In genomic region chr3:161222662-161223061, GRCh38 we compare ENCODE assay signal across 8 cellular contexts. TPM values are rescaled to one million over a fixed set of nuclear protein-coding genes. Genes with fewer than 3 reads are reported as not detected.
DNase-seq lines count a peak whose midpoint lies in the region; ATAC-seq, FAIRE-seq and TF ChIP-seq lines count a peak whose summit lies in the region.

No MANE protein-coding gene starts in this region.

- ATAC-seq in GM23338 (no peak), GM18502 (IDR thresholded peaks at IDR 0.05; ENCODE audit: poor library complexity, unreplicated experiment) (no peak), GM18498 (IDR thresholded peaks at IDR 0.05; ENCODE audit: unreplicated experiment) (no peak)

- H3K27ac Mint-ChIP-seq in GM23338: no peak overlapping the region
- H3K27ac Mint-ChIP-seq in astrocyte (ENCODE audit: unreplicated experiment): no peak overlapping the region

- FAIRE-seq in astrocyte (lab: Jason Lieb, UNC): no peak

- no peaks in the 10 kb centered on the region for H3K9me3 ChIP-seq in astrocyte (ENCODE audit: insufficient read depth, low read depth, low read length)

- H2AFZ ChIP-seq in GM23338: no peak overlapping the region
- H2AFZ ChIP-seq in astrocyte (ENCODE audit: low read depth, low read length): no peak overlapping the region

- H3K9me3 Mint-ChIP-seq in GM23338 (no peaks in the 10 kb centered on the region), astrocyte (ENCODE audit: unreplicated experiment) (no peaks in the 10 kb centered on the region)

- H3K4me1 ChIP-seq in GM23338 (ENCODE audit: insufficient read depth) (peaks cover 13% of the 10 kb centered on the region), astrocyte (ENCODE audit: insufficient read depth, low read length) (peaks cover 13% of the 10 kb centered on the region)

- peaks cover 14% of the 10 kb centered on the region; the same call in 2 of the 3 replicates for H3K36me3 Mint-ChIP-seq in GM23338 (ENCODE audit: low read depth)
- H3K36me3 Mint-ChIP-seq in astrocyte (ENCODE audit: low read depth, unreplicated experiment): peaks cover 4% of the 10 kb centered on the region

- DNase-seq in A172 (ENCODE audit: low spot score): peak; percentile 9
- DNase-seq in GM23338 (ENCODE audit: low spot score): no peak
- peak; percentile 63 for DNase-seq in astrocyte (ENCODE audit: low read depth)
- peak; percentile 28 for DNase-seq in medulla oblongata (ENCODE audit: extremely low spot score)
- DNase-seq in stimulated activated CD4-positive, alpha-beta T cell treated with anti-CD3 and anti-CD28 coated beads, Interleukin-1b, Interleukin-23, amount 100 ng/mL, for 48 hours: no peak
- no peak for DNase-seq in iPS-NIHi7 (ENCODE audit: extremely low spot score)

- H3K79me2 ChIP-seq in GM23338 (replicated peaks; ENCODE audit: insufficient read depth) (peaks cover 51% of the 10 kb centered on the region), astrocyte (ENCODE audit: insufficient read depth, low read length) (peaks cover 62% of the 10 kb centered on the region)

- no peak overlapping the region for H3K27ac ChIP-seq in GM23338 (ENCODE audit: low read depth)
- no peak overlapping the region for H3K27ac ChIP-seq in astrocyte (ENCODE audit: low read depth, low read length)

- H3K4me3 Mint-ChIP-seq in GM23338 (peak overlapping the region; percentile 91), astrocyte (ENCODE audit: unreplicated experiment) (peak overlapping the region; percentile 95)

- H4K20me1 ChIP-seq in GM23338 (replicated peaks; ENCODE audit: insufficient read depth) (peaks cover 11% of the 10 kb centered on the region), astrocyte (ENCODE audit: insufficient read depth, low read length) (peaks cover 41% of the 10 kb centered on the region)

- H3K27me3 ChIP-seq in GM23338 (ENCODE audit: insufficient read depth): no peaks in the 10 kb centered on the region
- no peaks in the 10 kb centered on the region for H3K27me3 ChIP-seq in astrocyte (ENCODE audit: insufficient read depth, low read length)

- H3K9ac ChIP-seq in astrocyte (ENCODE audit: low read length): peak overlapping the region; percentile 97

- H3K4me1 Mint-ChIP-seq in GM23338: peaks cover 7% of the 10 kb centered on the region; the same call in 2 of the 3 replicates
- peaks cover 8% of the 10 kb centered on the region for H3K4me1 Mint-ChIP-seq in astrocyte (ENCODE audit: low read depth, unreplicated experiment)

- H3K4me2 ChIP-seq in GM23338 (peak overlapping the region; percentile 82), astrocyte (ENCODE audit: low read length) (peak overlapping the region; percentile 92)

- H3K4me3 ChIP-seq in GM23338 (peak overlapping the region; percentile 69), astrocyte (ENCODE audit: insufficient read depth, low read depth, low read length) (peak overlapping the region; percentile 87)

- H3K27me3 Mint-ChIP-seq in GM23338 (ENCODE audit: insufficient read depth, low read depth, poor library complexity): no peaks in the 10 kb centered on the region
- H3K27me3 Mint-ChIP-seq in astrocyte (ENCODE audit: low read depth, unreplicated experiment): no peaks in the 10 kb centered on the region

- H3K9me2 ChIP-seq in GM23338 (ENCODE audit: insufficient read depth): no peaks in the 10 kb centered on the region

- H3F3A ChIP-seq in GM23338 (replicated peaks; ENCODE audit: low read depth): no peaks in the 10 kb centered on the region

- TF ChIP-seq CTCF in GM23338 (conservative IDR thresholded peaks at IDR 0.05; ENCODE audit: low read depth in 2 of 2): no peak
- no peak for TF ChIP-seq CTCF in astrocyte (IDR thresholded peaks at IDR 0.05; ENCODE audit: insufficient read depth, low read depth, low read length)

- H3K36me3 ChIP-seq in GM23338 (ENCODE audit: insufficient read depth) (peaks cover 16% of the 10 kb centered on the region), astrocyte (ENCODE audit: insufficient read depth, low read length) (peaks cover 19% of the 10 kb centered on the region)

TF ChIP-seq in GM23338, 12 proteins besides CTCF, POLR2A, EP300 and RAD21:
- TF ChIP-seq POLR2AphosphoS5 (IDR thresholded peaks at IDR 0.05; ENCODE audit: low read depth) (no peak), CREB1 (CRISPR knock-in tag; IDR thresholded peaks at IDR 0.05; ENCODE audit: low read depth) (no peak), ETS1 (IDR thresholded peaks at IDR 0.05) (no peak), ZNF114 (CRISPR knock-in tag; IDR thresholded peaks at IDR 0.05) (no peak), NANOG (IDR thresholded peaks at IDR 0.05; ENCODE audit: borderline replicate concordance) (no peak), STAT1 (IDR thresholded peaks at IDR 0.05; ENCODE audit: unreplicated experiment) (no peak), JUNB (IDR thresholded peaks at IDR 0.05; ENCODE audit: unreplicated experiment) (no peak)
- TF ChIP-seq, protein P1, sequence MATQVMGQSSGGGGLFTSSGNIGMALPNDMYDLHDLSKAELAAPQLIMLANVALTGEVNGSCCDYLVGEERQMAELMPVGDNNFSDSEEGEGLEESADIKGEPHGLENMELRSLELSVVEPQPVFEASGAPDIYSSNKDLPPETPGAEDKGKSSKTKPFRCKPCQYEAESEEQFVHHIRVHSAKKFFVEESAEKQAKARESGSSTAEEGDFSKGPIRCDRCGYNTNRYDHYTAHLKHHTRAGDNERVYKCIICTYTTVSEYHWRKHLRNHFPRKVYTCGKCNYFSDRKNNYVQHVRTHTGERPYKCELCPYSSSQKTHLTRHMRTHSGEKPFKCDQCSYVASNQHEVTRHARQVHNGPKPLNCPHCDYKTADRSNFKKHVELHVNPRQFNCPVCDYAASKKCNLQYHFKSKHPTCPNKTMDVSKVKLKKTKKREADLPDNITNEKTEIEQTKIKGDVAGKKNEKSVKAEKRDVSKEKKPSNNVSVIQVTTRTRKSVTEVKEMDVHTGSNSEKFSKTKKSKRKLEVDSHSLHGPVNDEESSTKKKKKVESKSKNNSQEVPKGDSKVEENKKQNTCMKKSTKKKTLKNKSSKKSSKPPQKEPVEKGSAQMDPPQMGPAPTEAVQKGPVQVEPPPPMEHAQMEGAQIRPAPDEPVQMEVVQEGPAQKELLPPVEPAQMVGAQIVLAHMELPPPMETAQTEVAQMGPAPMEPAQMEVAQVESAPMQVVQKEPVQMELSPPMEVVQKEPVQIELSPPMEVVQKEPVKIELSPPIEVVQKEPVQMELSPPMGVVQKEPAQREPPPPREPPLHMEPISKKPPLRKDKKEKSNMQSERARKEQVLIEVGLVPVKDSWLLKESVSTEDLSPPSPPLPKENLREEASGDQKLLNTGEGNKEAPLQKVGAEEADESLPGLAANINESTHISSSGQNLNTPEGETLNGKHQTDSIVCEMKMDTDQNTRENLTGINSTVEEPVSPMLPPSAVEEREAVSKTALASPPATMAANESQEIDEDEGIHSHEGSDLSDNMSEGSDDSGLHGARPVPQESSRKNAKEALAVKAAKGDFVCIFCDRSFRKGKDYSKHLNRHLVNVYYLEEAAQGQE (IDR thresholded peaks at IDR 0.05; ENCODE audit: unreplicated experiment): no peak

RNA-seq across cellular contexts. Expression of gene NMD3, which starts 1.6 kb away (rescaled TPM):
- total RNA-seq in A172 (2014; rRNA removed; shearing (Covaris generic)): 68.4 and 78.5 TPM in 2 replicates
- total RNA-seq in GM23338 (2014; rRNA removed; shearing (Covaris generic)): 67.4 and 80.6 TPM in 2 replicates
- 25.1 and 27.3 TPM in 2 replicates for polyA plus RNA-seq in GM23338 (2016; fragmentation: Nextera tagmentation; extraction: Ambion mirVana)
- 77.6 and 87.3 TPM in 2 replicates for total RNA-seq in astrocyte

Comparison
In these comparisons a context has a peak if more than half of its experiments do, and no peak if none do; other contexts are left out.
1. DNase-seq: peak in A172 (single experiment), astrocyte (single experiment) and medulla oblongata (single experiment); none in GM23338 (single experiment), stimulated activated CD4-positive, alpha-beta T cell treated with anti-CD3 and anti-CD28 coated beads, Interleukin-1b, Interleukin-23, amount 100 ng/mL, for 48 hours (single experiment) and iPS-NIHi7 (single experiment).